8 cellular contexts compared by ENCODE assay signal in genomic region chrX:21943460-21944135, GRCh38. TPM values are rescaled to one million over a fixed set of nuclear protein-coding genes. Genes with fewer than 3 reads are reported as not detected.
DNase-seq lines count a peak whose midpoint lies in the region; ATAC-seq and TF ChIP-seq lines count a peak whose summit lies in the region.

No MANE protein-coding gene starts in this region.

- DNase-seq in HCT116 (ENCODE audit: low read depth, low spot score), result peak; percentile 64
- DNase-seq in activated naive CD8-positive, alpha-beta T cell treated with anti-CD3 and anti-CD28 coated beads for 36 hours, result no peak
- no peak for DNase-seq in NCI-H2081 (lab: John Stamatoyannopoulos, UW)
- no peak for DNase-seq in germinal center (ENCODE audit: low spot score)
- DNase-seq in DMS79 treated with DMSO at 0.1 percent for 48 hours (lab: John Stamatoyannopoulos, UW), result no peak
- no peak for DNase-seq in NCI-H1048 (lab: John Stamatoyannopoulos, UW)

- H3K79me2 ChIP-seq in ACC112 (ENCODE audit: control insufficient read depth, insufficient read depth, low read length, unreplicated experiment) (peaks cover 75% of the 10 kb centered on the region), HCT116 (ENCODE audit: insufficient read depth, low read length) (peaks cover 73% of the 10 kb centered on the region)

- TF ChIP-seq CTCF in HCT116 (IDR thresholded peaks at IDR 0.05 in 2 of 3, conservative IDR thresholded peaks at IDR 0.05 in 1 of 3; ENCODE audit: borderline replicate concordance in 1 of 3, insufficient read depth in 1 of 3, low read depth in 2 of 3, low read length in 2 of 3), result no peak

- intact Hi-C loops in HCT116 (cut with micrococcal nuclease), result no loop called here

- no peaks in the 10 kb centered on the region for H3K9me2 ChIP-seq in HCT116 (ENCODE audit: insufficient read depth)

- H3K27ac Mint-ChIP-seq in activated naive CD8-positive, alpha-beta T cell treated with anti-CD3 and anti-CD28 coated beads for 36 hours, result peak overlapping the region; percentile 51

- H3K4me3 Mint-ChIP-seq in activated naive CD8-positive, alpha-beta T cell treated with anti-CD3 and anti-CD28 coated beads for 36 hours, result peak overlapping the region; percentile 88

- H3K36me3 Mint-ChIP-seq in activated naive CD8-positive, alpha-beta T cell treated with anti-CD3 and anti-CD28 coated beads for 36 hours, result peaks cover 38% of the 10 kb centered on the region

- RAD21 ChIA-PET in HCT116 (lab: Charles Lee; ENCODE audit: low non-redundant PET in 1 of 2, low total read pairs in 2 of 2, uncharacterized antibody in 2 of 2, unreplicated experiment in 2 of 2), result no interaction called here

- H3K9ac ChIP-seq in HCT116 (ENCODE audit: low read length), result peak overlapping the region; percentile 81
- H3K9ac ChIP-seq in iPS-20b (ENCODE audit: low read depth, low read length), result no peak overlapping the region; the same call in 1 of the 2 replicates

- peak overlapping the region; percentile 79 for H3K4me2 ChIP-seq in HCT116 (ENCODE audit: low read length)

- no peaks in the 10 kb centered on the region for H3K27me3 Mint-ChIP-seq in activated naive CD8-positive, alpha-beta T cell treated with anti-CD3 and anti-CD28 coated beads for 36 hours

- H3K9me3 ChIP-seq in HCT116 (ENCODE audit: control insufficient read depth in 1 of 2, insufficient read depth in 1 of 2, low read depth in 1 of 2, low read length in 2 of 2) (no peaks in the 10 kb centered on the region), iPS-20b (ENCODE audit: insufficient read depth, low read depth, low read length) (no peaks in the 10 kb centered on the region)

- no peak for TF ChIP-seq RAD21 in HCT116 (IDR thresholded peaks at IDR 0.05; ENCODE audit: low read depth)

- H3K27me3 ChIP-seq in ACC112 (ENCODE audit: insufficient read depth, low read length) (no peaks in the 10 kb centered on the region), HCT116 (ENCODE audit: insufficient read depth, low read length) (no peaks in the 10 kb centered on the region), iPS-20b (ENCODE audit: insufficient read depth, low read length) (no peaks in the 10 kb centered on the region)

- POLR2A ChIA-PET in HCT116 (lab: Charles Lee), result no interaction called here

- H3K9me3 Mint-ChIP-seq in activated naive CD8-positive, alpha-beta T cell treated with anti-CD3 and anti-CD28 coated beads for 36 hours, result no peaks in the 10 kb centered on the region

- CTCF ChIA-PET in HCT116 (lab: Charles Lee), result interaction anchor here (0.6 kb wide), 1 partner anchor 1896 kb away, joined by 3 read pairs; no protein-coding TSS in a partner anchor

- H3K27ac ChIP-seq in ACC112 (ENCODE audit: low read depth, low read length) (peak overlapping the region; percentile 99), HCT116 (ENCODE audit: low read depth, low read length) (peak overlapping the region; percentile 72), iPS-20b (ENCODE audit: low read length) (no peak overlapping the region)

- ATAC-seq in HCT116, result peak; percentile 17; the same call in 1 of the 2 replicates

- H3K36me3 ChIP-seq in ACC112 (ENCODE audit: insufficient read depth, low read length) (peaks cover 2% of the 10 kb centered on the region; the same call in 1 of the 2 replicates), HCT116 (ENCODE audit: control insufficient read depth in 1 of 2, insufficient read depth in 2 of 2, low read length in 2 of 2) (no peaks in the 10 kb centered on the region), iPS-20b (ENCODE audit: insufficient read depth, low read depth, low read length) (0 out of 2 replicates have a peak, but pooled peaks cover 4% of the 10 kb centered on the region)

- H3K4me1 ChIP-seq in ACC112 (ENCODE audit: control insufficient read depth, insufficient read depth, low read length, unreplicated experiment) (peaks cover 53% of the 10 kb centered on the region), HCT116 (ENCODE audit: control insufficient read depth in 1 of 2, insufficient read depth in 2 of 2, low read length in 2 of 2) (peaks cover 14 to 48% of the 10 kb centered on the region in 2 experiments), iPS-20b (ENCODE audit: insufficient read depth, low read length) (peaks cover 34% of the 10 kb centered on the region)

- H3K4me1 Mint-ChIP-seq in activated naive CD8-positive, alpha-beta T cell treated with anti-CD3 and anti-CD28 coated beads for 36 hours, result peaks cover 45% of the 10 kb centered on the region

- H4K20me1 ChIP-seq in HCT116 (ENCODE audit: insufficient read depth), result no peaks in the 10 kb centered on the region

- BruUV-seq in HCT116 (replicated peaks; lab: Mats Ljungman, UMichigan), result no TSS peak

- TF ChIP-seq POLR2A in HCT116 (IDR thresholded peaks at IDR 0.05; ENCODE audit: borderline replicate concordance, extremely low read depth, insufficient read depth, insufficient read length), result no peak

- H3K4me3 ChIP-seq in ACC112 (ENCODE audit: low read depth, low read length) (peak overlapping the region; percentile 93), HCT116 (replicated peaks in 1 of 2; ENCODE audit: low read depth in 1 of 2, low read length in 2 of 2) (peak overlapping the region in 1 of 2 experiments; percentile 40; a peak in 2 of 4 replicates), iPS-20b (ENCODE audit: low read length) (peak overlapping the region; percentile 72; the same call in 1 of the 2 replicates)

- H2AFZ ChIP-seq in ACC112 (ENCODE audit: low read length, unreplicated experiment), result no peak overlapping the region
- no peak overlapping the region for H2AFZ ChIP-seq in HCT116 (ENCODE audit: low read depth, low read length, poor library complexity, severe bottlenecking)

TF ChIP-seq in HCT116, 20 proteins besides CTCF, POLR2A, EP300 and RAD21:
- peak; percentile 79 for TF ChIP-seq JUND (IDR thresholded peaks at IDR 0.05)
- no peak for TF ChIP-seq POLR2AphosphoS5 (IDR thresholded peaks at IDR 0.05; ENCODE audit: low read depth, low read length)
- no peak for TF ChIP-seq EZH2phosphoT487 (IDR thresholded peaks at IDR 0.05; ENCODE audit: borderline replicate concordance)
- peak; percentile 86 for TF ChIP-seq FOSL1 (IDR thresholded peaks at IDR 0.05; ENCODE audit: low read depth)
- no peak for TF ChIP-seq TCF7L2 (IDR thresholded peaks at IDR 0.05; ENCODE audit: borderline replicate concordance, extremely low read depth, insufficient read depth, insufficient read length)
- TF ChIP-seq CEBPB (IDR thresholded peaks at IDR 0.05; ENCODE audit: low read depth), result peak; percentile 14; the same call in 1 of the 2 replicates
- peak; percentile 59 for TF ChIP-seq SP1 (IDR thresholded peaks at IDR 0.05; ENCODE audit: low read depth)
- 0 out of 2 replicates have a peak, but pooled peaks have one; percentile 46 for TF ChIP-seq MAX (IDR thresholded peaks at IDR 0.05)
- TF ChIP-seq EZH2 (IDR thresholded peaks at IDR 0.05), result no peak
- peak; percentile 25; the same call in 1 of the 2 replicates for TF ChIP-seq SIN3A (IDR thresholded peaks at IDR 0.05; ENCODE audit: low read depth)

RNA-seq across cellular contexts. Expression of gene SMS, which starts 3.1 kb away (rescaled TPM):
- 164 TPM for total RNA-seq in HCT116 (2021; ENCODE audit: unreplicated experiment)
- 118 and 150 TPM in 2 replicates for polyA plus RNA-seq in HCT116 (2012)
- 100 to 1,000 TPM; 202 to 206 TPM for total RNA-seq in activated naive CD8-positive, alpha-beta T cell treated with anti-CD3 and anti-CD28 coated beads for 36 hours
